Comparison of ENCODE assay signal across 31 cellular contexts in the genomic region with DNA sequence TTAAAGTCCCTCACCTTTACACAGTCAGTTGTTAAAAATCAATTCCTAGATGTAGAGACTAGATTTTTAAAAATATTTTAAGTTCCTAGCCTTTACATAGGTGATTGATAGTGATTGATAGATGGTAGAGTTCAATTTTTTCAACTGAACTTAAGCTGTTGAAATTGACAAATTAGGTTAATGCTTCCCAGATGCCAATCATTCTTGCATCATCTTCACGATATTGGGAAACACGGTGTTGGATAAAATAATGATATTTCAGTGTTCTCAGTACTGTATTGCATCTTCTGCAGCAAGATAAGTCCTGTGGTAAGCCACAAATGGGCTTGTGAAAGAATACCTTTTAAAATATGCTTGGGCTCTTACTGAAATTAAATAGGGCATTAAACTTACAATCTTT.
"Had no signal": no experiment of that assay in that cellular context is flagged by ENCODE, and none has a peak within 500 bp of the region (broad histone marks: within the 10 kb centered on the region; RNA-seq: fewer than 3 reads in every experiment).

No MANE protein-coding gene starts in this region.

- FAIRE-seq: endothelial cell of umbilical vein, small intestine, TTC549, urothelium cell line had no signal

- ATAC-seq: activated CD8-positive, alpha-beta T cell treated with anti-CD3 and anti-CD28 coated beads, Interleukin-2, amount 10 ng/mL, durations not matched to agents 7 days and 5 days; effector memory CD8-positive, alpha-beta T cell; esophagus mucosa; heart left ventricle; left cardiac atrium; natural killer cell treated with Interleukin-12 subunit alpha and Interleukin-12 subunit beta and Interleukin-15 and Interleukin-18, amount 100 ng/mL, for 72 hours; psoas muscle; right cardiac atrium; stimulated activated memory B cell treated with anti-CD40 and anti-IgM and Interleukin-4, amounts not matched to agents 10 μg/mL and 1 μg/mL and 100 μg/mL, for 72 hours had no signal

- H3K9me3 ChIP-seq: adrenal gland, breast epithelium, colonic mucosa, heart left ventricle, neutrophil, ovary, psoas muscle, stomach, suprapubic skin, transverse colon had no signal

- H3K4me1 ChIP-seq: adrenal gland, breast epithelium, colonic mucosa, stomach, suprapubic skin had no signal

- DNase-seq: activated CD4-positive, alpha-beta T cell treated with anti-CD3 and anti-CD28 coated beads, Interleukin-2, amount 10 ng/mL, durations not matched to agents 7 days and 5 days; activated CD4-positive, CD25-positive, alpha-beta regulatory T cell treated with anti-CD3 and anti-CD28 coated beads, Interleukin-2, amount 50 U/mL, for 72 hours; activated CD8-positive, alpha-beta T cell treated with anti-CD3 and anti-CD28 coated beads, Interleukin-2, amount 10 ng/mL, durations not matched to agents 7 days and 5 days; activated gamma-delta T cell treated with Interleukin-2 at 50 U/mL for 16 hours; activated T-cell treated with anti-CD3 and anti-CD28 coated beads, Interleukin-2, amount 50 U/mL, for 1 hour; adrenal gland; colonic mucosa; dorsolateral prefrontal cortex; effector memory CD8-positive, alpha-beta T cell; heart left ventricle; islet precursor cell; left cardiac atrium; ovary; psoas muscle; right cardiac atrium; small intestine; stomach; transverse colon; WERI-Rb-1 had no signal

- H3K27ac Mint-ChIP-seq: activated CD4-positive, alpha-beta T cell treated with anti-CD3 and anti-CD28 coated beads, Interleukin-2, amount 10 ng/mL, durations not matched to agents 7 days and 5 days; activated CD8-positive, alpha-beta T cell treated with anti-CD3 and anti-CD28 coated beads, Interleukin-2, amount 10 ng/mL, durations not matched to agents 7 days and 5 days; activated naive CD4-positive, alpha-beta T cell treated with anti-CD3 and anti-CD28 coated beads, Interleukin-2, amount 50 U/mL, for 24 hours; effector memory CD8-positive, alpha-beta T cell; memory B cell; natural killer cell treated with Interleukin-12 subunit alpha and Interleukin-12 subunit beta and Interleukin-15 and Interleukin-18, amount 100 ng/mL, for 72 hours; stimulated activated memory B cell treated with anti-CD40 and anti-IgM and Interleukin-4, amounts not matched to agents 10 μg/mL and 1 μg/mL and 100 μg/mL, for 72 hours had no signal

- H3K27ac ChIP-seq: adrenal gland, breast epithelium, colonic mucosa, dorsolateral prefrontal cortex, heart left ventricle, neutrophil, ovary, psoas muscle, stomach, suprapubic skin, transverse colon, WERI-Rb-1 had no signal

- H3K27me3 Mint-ChIP-seq: activated CD4-positive, alpha-beta T cell treated with anti-CD3 and anti-CD28 coated beads, Interleukin-2, amount 10 ng/mL, durations not matched to agents 7 days and 5 days; activated naive CD4-positive, alpha-beta T cell treated with anti-CD3 and anti-CD28 coated beads, Interleukin-2, amount 50 U/mL, for 24 hours; central memory CD8-positive, alpha-beta T cell; effector memory CD8-positive, alpha-beta T cell; memory B cell; natural killer cell treated with Interleukin-12 subunit alpha and Interleukin-12 subunit beta and Interleukin-15 and Interleukin-18, amount 100 ng/mL, for 72 hours; stimulated activated memory B cell treated with anti-CD40 and anti-IgM and Interleukin-4, amounts not matched to agents 10 μg/mL and 1 μg/mL and 100 μg/mL, for 72 hours had no signal

- H3K9me3 Mint-ChIP-seq: activated CD4-positive, alpha-beta T cell treated with anti-CD3 and anti-CD28 coated beads, Interleukin-2, amount 10 ng/mL, durations not matched to agents 7 days and 5 days; activated naive CD4-positive, alpha-beta T cell treated with anti-CD3 and anti-CD28 coated beads, Interleukin-2, amount 50 U/mL, for 24 hours; central memory CD8-positive, alpha-beta T cell; memory B cell; natural killer cell treated with Interleukin-12 subunit alpha and Interleukin-12 subunit beta and Interleukin-15 and Interleukin-18, amount 100 ng/mL, for 72 hours; stimulated activated memory B cell treated with anti-CD40 and anti-IgM and Interleukin-4, amounts not matched to agents 10 μg/mL and 1 μg/mL and 100 μg/mL, for 72 hours had no signal

- H3K36me3 ChIP-seq: adrenal gland, breast epithelium, colonic mucosa, heart left ventricle, neutrophil, ovary, stomach, suprapubic skin, transverse colon, WERI-Rb-1 had no signal

- H3K36me3 Mint-ChIP-seq: activated naive CD4-positive, alpha-beta T cell treated with anti-CD3 and anti-CD28 coated beads, Interleukin-2, amount 50 U/mL, for 24 hours; memory B cell; natural killer cell treated with Interleukin-12 subunit alpha and Interleukin-12 subunit beta and Interleukin-15 and Interleukin-18, amount 100 ng/mL, for 72 hours; stimulated activated memory B cell treated with anti-CD40 and anti-IgM and Interleukin-4, amounts not matched to agents 10 μg/mL and 1 μg/mL and 100 μg/mL, for 72 hours had no signal

- H3K27me3 ChIP-seq: adrenal gland, breast epithelium, colonic mucosa, dorsolateral prefrontal cortex, heart left ventricle, neutrophil, ovary, stomach, suprapubic skin, transverse colon had no signal

- H3K4me3 ChIP-seq: adrenal gland, breast epithelium, colonic mucosa, dorsolateral prefrontal cortex, heart left ventricle, ovary, psoas muscle, stomach, suprapubic skin, transverse colon had no signal

- H3K4me3 Mint-ChIP-seq: activated CD4-positive, alpha-beta T cell treated with anti-CD3 and anti-CD28 coated beads, Interleukin-2, amount 10 ng/mL, durations not matched to agents 7 days and 5 days; activated CD8-positive, alpha-beta T cell treated with anti-CD3 and anti-CD28 coated beads, Interleukin-2, amount 10 ng/mL, durations not matched to agents 7 days and 5 days; activated naive CD4-positive, alpha-beta T cell treated with anti-CD3 and anti-CD28 coated beads, Interleukin-2, amount 50 U/mL, for 24 hours; central memory CD8-positive, alpha-beta T cell; effector memory CD8-positive, alpha-beta T cell; memory B cell; natural killer cell treated with Interleukin-12 subunit alpha and Interleukin-12 subunit beta and Interleukin-15 and Interleukin-18, amount 100 ng/mL, for 72 hours; stimulated activated memory B cell treated with anti-CD40 and anti-IgM and Interleukin-4, amounts not matched to agents 10 μg/mL and 1 μg/mL and 100 μg/mL, for 72 hours had no signal

- H3K4me1 Mint-ChIP-seq: activated CD4-positive, alpha-beta T cell treated with anti-CD3 and anti-CD28 coated beads, Interleukin-2, amount 10 ng/mL, durations not matched to agents 7 days and 5 days; activated naive CD4-positive, alpha-beta T cell treated with anti-CD3 and anti-CD28 coated beads, Interleukin-2, amount 50 U/mL, for 24 hours; central memory CD8-positive, alpha-beta T cell; memory B cell; stimulated activated memory B cell treated with anti-CD40 and anti-IgM and Interleukin-4, amounts not matched to agents 10 μg/mL and 1 μg/mL and 100 μg/mL, for 72 hours had no signal
